In genomic region chr1:228964178-228964819, GRCh38 we compare ENCODE assay signal across 1 cellular context.
TF ChIP-seq lines count a peak whose summit lies in the region.

No MANE protein-coding gene starts in this region.

TF ChIP-seq in HepG2, 621 proteins besides CTCF, POLR2A, EP300 and RAD21 (continued from another document and continues in another):
- TF ChIP-seq, protein P1, sequence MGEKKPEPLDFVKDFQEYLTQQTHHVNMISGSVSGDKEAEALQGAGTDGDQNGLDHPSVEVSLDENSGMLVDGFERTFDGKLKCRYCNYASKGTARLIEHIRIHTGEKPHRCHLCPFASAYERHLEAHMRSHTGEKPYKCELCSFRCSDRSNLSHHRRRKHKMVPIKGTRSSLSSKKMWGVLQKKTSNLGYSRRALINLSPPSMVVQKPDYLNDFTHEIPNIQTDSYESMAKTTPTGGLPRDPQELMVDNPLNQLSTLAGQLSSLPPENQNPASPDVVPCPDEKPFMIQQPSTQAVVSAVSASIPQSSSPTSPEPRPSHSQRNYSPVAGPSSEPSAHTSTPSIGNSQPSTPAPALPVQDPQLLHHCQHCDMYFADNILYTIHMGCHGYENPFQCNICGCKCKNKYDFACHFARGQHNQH (CRISPR knock-in tag; IDR thresholded peaks at IDR 0.05) = peak; percentile 60; the same call in 1 of the 2 replicates
- TF ChIP-seq KAT8 (CRISPR knock-in tag; IDR thresholded peaks at IDR 0.05) = peak; percentile 36; the same call in 1 of the 2 replicates
- no peak for TF ChIP-seq ZNF768 (CRISPR knock-in tag; IDR thresholded peaks at IDR 0.05)
- peak; percentile 62 for TF ChIP-seq SP5 (CRISPR knock-in tag; IDR thresholded peaks at IDR 0.05; ENCODE audit: borderline replicate concordance, low read depth)
- 0 out of 2 replicates have a peak, but pooled peaks have one; percentile 48 for TF ChIP-seq ZNF451 (CRISPR knock-in tag; IDR thresholded peaks at IDR 0.05)
- TF ChIP-seq RXRA (CRISPR knock-in tag; IDR thresholded peaks at IDR 0.05) = peak; percentile 32; the same call in 1 of the 2 replicates
- TF ChIP-seq ZNF878 (CRISPR knock-in tag; IDR thresholded peaks at IDR 0.05) = 0 out of 2 replicates have a peak, but pooled peaks have one; percentile 62
- TF ChIP-seq, protein P2, sequence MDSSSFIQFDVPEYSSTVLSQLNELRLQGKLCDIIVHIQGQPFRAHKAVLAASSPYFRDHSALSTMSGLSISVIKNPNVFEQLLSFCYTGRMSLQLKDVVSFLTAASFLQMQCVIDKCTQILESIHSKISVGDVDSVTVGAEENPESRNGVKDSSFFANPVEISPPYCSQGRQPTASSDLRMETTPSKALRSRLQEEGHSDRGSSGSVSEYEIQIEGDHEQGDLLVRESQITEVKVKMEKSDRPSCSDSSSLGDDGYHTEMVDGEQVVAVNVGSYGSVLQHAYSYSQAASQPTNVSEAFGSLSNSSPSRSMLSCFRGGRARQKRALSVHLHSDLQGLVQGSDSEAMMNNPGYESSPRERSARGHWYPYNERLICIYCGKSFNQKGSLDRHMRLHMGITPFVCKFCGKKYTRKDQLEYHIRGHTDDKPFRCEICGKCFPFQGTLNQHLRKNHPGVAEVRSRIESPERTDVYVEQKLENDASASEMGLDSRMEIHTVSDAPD (CRISPR knock-in tag; IDR thresholded peaks at IDR 0.05) = no peak
- no peak for TF ChIP-seq U2AF1 (optimal IDR thresholded peaks at IDR 0.05; ENCODE audit: low read depth, low read length)
- TF ChIP-seq ZNF232 (CRISPR knock-in tag; IDR thresholded peaks at IDR 0.05; ENCODE audit: borderline replicate concordance) = no peak
- TF ChIP-seq FOXA3 (CRISPR knock-in tag; IDR thresholded peaks at IDR 0.05) = peak; percentile 95
- no peak for TF ChIP-seq PBX2 (CRISPR knock-in tag; IDR thresholded peaks at IDR 0.05)
- TF ChIP-seq, protein P3, sequence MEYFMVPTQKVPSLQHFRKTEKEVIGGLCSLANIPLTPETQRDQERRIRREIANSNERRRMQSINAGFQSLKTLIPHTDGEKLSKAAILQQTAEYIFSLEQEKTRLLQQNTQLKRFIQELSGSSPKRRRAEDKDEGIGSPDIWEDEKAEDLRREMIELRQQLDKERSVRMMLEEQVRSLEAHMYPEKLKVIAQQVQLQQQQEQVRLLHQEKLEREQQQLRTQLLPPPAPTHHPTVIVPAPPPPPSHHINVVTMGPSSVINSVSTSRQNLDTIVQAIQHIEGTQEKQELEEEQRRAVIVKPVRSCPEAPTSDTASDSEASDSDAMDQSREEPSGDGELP (IDR thresholded peaks at IDR 0.05; ENCODE audit: borderline replicate concordance, low read depth) = no peak
- TF ChIP-seq FOSL1 (CRISPR knock-in tag; IDR thresholded peaks at IDR 0.05; ENCODE audit: borderline replicate concordance) = no peak
- TF ChIP-seq SP140L (CRISPR knock-in tag; IDR thresholded peaks at IDR 0.05; ENCODE audit: borderline replicate concordance) = no peak
- peak; percentile 49; the same call in 1 of the 2 replicates for TF ChIP-seq ZGPAT (CRISPR knock-in tag; IDR thresholded peaks at IDR 0.05)
- peak; percentile 38; the same call in 1 of the 2 replicates for TF ChIP-seq DPF2 (CRISPR knock-in tag; IDR thresholded peaks at IDR 0.05; ENCODE audit: borderline replicate concordance, low read depth)
- no peak for TF ChIP-seq DNMT1 (CRISPR knock-in tag; IDR thresholded peaks at IDR 0.05)
- peak; percentile 46; the same call in 1 of the 2 replicates for TF ChIP-seq THAP11 (CRISPR knock-in tag; IDR thresholded peaks at IDR 0.05)
- TF ChIP-seq ZNF441 (CRISPR knock-in tag; IDR thresholded peaks at IDR 0.05; ENCODE audit: borderline replicate concordance) = no peak
- TF ChIP-seq ZBTB49 (CRISPR knock-in tag; IDR thresholded peaks at IDR 0.05; ENCODE audit: borderline replicate concordance) = no peak
- TF ChIP-seq SNRNP70 (IDR thresholded peaks at IDR 0.05; ENCODE audit: low read depth, low read length) = no peak
- peak; percentile 78; the same call in 1 of the 2 replicates for TF ChIP-seq AHDC1 (CRISPR knock-in tag; IDR thresholded peaks at IDR 0.05; ENCODE audit: borderline replicate concordance)
- no peak for TF ChIP-seq MTA3 (CRISPR knock-in tag; IDR thresholded peaks at IDR 0.05)
- 0 out of 2 replicates have a peak, but pooled peaks have one; percentile 3 for TF ChIP-seq ELF3 (CRISPR knock-in tag; IDR thresholded peaks at IDR 0.05)
- no peak for TF ChIP-seq ZNF879 (CRISPR knock-in tag; IDR thresholded peaks at IDR 0.05)
- no peak for TF ChIP-seq ZNF550 (CRISPR knock-in tag; IDR thresholded peaks at IDR 0.05; ENCODE audit: borderline replicate concordance)
- TF ChIP-seq, protein P4, sequence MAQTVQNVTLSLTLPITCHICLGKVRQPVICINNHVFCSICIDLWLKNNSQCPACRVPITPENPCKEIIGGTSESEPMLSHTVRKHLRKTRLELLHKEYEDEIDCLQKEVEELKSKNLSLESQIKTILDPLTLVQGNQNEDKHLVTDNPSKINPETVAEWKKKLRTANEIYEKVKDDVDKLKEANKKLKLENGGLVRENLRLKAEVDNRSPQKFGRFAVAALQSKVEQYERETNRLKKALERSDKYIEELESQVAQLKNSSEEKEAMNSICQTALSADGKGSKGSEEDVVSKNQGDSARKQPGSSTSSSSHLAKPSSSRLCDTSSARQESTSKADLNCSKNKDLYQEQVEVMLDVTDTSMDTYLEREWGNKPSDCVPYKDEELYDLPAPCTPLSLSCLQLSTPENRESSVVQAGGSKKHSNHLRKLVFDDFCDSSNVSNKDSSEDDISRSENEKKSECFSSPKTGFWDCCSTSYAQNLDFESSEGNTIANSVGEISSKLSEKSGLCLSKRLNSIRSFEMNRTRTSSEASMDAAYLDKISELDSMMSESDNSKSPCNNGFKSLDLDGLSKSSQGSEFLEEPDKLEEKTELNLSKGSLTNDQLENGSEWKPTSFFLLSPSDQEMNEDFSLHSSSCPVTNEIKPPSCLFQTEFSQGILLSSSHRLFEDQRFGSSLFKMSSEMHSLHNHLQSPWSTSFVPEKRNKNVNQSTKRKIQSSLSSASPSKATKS (CRISPR knock-in tag; IDR thresholded peaks at IDR 0.05) = no peak
- TF ChIP-seq CENPBD1 (CRISPR knock-in tag; IDR thresholded peaks at IDR 0.05; ENCODE audit: borderline replicate concordance, low read depth) = no peak
- no peak for TF ChIP-seq NBN (conservative IDR thresholded peaks at IDR 0.05)
- 0 out of 2 replicates have a peak, but pooled peaks have one; percentile 29 for TF ChIP-seq SMYD3 (CRISPR knock-in tag; IDR thresholded peaks at IDR 0.05)
- TF ChIP-seq PRPF4 (IDR thresholded peaks at IDR 0.05; ENCODE audit: low read depth, low read length, poor library complexity, severe bottlenecking) = no peak
- TF ChIP-seq MEIS2 (CRISPR knock-in tag; IDR thresholded peaks at IDR 0.05) = no peak
- peak; percentile 96 for TF ChIP-seq ZNF121 (CRISPR knock-in tag; IDR thresholded peaks at IDR 0.05)
- TF ChIP-seq ZNF331 (CRISPR knock-in tag; IDR thresholded peaks at IDR 0.05) = 0 out of 2 replicates have a peak, but pooled peaks have one; percentile 31
- TF ChIP-seq ZMYM4 (CRISPR knock-in tag; IDR thresholded peaks at IDR 0.05) = peak; percentile 53; the same call in 1 of the 2 replicates
- TF ChIP-seq SALL1 (CRISPR knock-in tag; IDR thresholded peaks at IDR 0.05) = peak; percentile 80
- no peak for TF ChIP-seq ZNF333 (CRISPR knock-in tag; IDR thresholded peaks at IDR 0.05; ENCODE audit: borderline replicate concordance)
- no peak for TF ChIP-seq GTF2F1 (IDR thresholded peaks at IDR 0.05; ENCODE audit: low read length)
- TF ChIP-seq, protein P5, sequence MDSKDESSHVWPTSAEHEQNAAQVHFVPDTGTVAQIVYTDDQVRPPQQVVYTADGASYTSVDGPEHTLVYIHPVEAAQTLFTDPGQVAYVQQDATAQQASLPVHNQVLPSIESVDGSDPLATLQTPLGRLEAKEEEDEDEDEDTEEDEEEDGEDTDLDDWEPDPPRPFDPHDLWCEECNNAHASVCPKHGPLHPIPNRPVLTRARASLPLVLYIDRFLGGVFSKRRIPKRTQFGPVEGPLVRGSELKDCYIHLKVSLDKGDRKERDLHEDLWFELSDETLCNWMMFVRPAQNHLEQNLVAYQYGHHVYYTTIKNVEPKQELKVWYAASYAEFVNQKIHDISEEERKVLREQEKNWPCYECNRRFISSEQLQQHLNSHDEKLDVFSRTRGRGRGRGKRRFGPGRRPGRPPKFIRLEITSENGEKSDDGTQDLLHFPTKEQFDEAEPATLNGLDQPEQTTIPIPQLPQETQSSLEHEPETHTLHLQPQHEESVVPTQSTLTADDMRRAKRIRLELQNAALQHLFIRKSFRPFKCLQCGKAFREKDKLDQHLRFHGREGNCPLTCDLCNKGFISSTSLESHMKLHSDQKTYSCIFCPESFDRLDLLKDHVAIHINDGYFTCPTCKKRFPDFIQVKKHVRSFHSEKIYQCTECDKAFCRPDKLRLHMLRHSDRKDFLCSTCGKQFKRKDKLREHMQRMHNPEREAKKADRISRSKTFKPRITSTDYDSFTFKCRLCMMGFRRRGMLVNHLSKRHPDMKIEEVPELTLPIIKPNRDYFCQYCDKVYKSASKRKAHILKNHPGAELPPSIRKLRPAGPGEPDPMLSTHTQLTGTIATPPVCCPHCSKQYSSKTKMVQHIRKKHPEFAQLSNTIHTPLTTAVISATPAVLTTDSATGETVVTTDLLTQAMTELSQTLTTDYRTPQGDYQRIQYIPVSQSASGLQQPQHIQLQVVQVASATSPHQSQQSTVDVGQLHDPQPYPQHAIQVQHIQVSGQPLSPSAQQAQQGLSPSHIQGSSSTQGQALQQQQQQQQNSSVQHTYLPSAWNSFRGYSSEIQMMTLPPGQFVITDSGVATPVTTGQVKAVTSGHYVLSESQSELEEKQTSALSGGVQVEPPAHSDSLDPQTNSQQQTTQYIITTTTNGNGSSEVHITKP (CRISPR knock-in tag; IDR thresholded peaks at IDR 0.05; ENCODE audit: low read depth) = no peak; the same call in none of the 2 replicates
- TF ChIP-seq NFATC3 (CRISPR knock-in tag; IDR thresholded peaks at IDR 0.05) = no peak
